In the genomic region with DNA sequence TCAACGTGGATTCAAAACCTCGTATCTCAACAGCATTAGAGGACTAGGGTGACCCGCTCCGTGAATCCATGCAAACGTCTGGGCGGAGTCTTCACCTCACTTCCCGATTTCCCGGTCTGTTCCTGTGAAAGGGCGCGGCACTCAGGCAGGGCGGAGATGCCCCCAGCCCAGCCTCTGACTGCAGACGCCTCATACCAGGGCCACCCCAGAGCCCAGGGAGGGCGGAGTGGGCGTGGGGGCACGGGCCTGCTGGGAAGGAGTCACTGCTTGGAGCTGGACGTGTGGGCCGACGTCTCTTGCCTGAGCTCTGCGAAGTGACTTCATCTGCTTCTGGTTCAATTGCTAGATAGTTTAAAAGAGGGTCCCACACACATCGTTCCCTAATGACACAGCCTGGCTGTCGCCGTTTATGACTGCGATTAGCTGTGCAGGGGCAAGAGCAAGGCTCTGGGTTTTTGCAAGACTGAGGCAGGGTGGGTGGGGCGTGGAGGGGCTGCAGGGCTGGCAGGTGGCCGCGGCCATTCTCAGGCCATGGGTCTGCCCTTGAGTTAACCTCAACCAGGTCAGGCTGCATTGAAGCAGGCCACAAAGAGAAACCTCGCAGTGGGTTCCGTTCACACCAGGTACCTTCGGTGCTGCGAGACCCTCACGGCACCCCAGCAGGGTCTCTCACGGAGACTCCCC, we compare ENCODE assay signal across 21 cellular contexts. TPM values are rescaled to one million over a fixed set of nuclear protein-coding genes. Genes with fewer than 3 reads are reported as not detected.
"Had no signal": no experiment of that assay in that cellular context is flagged by ENCODE, and none has a peak within 500 bp of the region (broad histone marks: within the 10 kb centered on the region; RNA-seq: fewer than 3 reads in every experiment).

No MANE protein-coding gene starts in this region.

- H3K79me2 ChIP-seq: parathyroid adenoma had no signal

- H3K27ac ChIP-seq: esophagus squamous epithelium, parathyroid adenoma, thyroid gland had no signal

- H2AFZ ChIP-seq: parathyroid adenoma had no signal

- ATAC-seq: effector memory CD8-positive, alpha-beta T cell; left lobe of liver; natural killer cell treated with Interleukin-12 subunit alpha and Interleukin-12 subunit beta and Interleukin-15 and Interleukin-18, amount 100 ng/mL, for 72 hours; stimulated activated memory B cell treated with anti-CD40 and anti-IgM and Interleukin-4, amounts not matched to agents 10 μg/mL and 1 μg/mL and 100 μg/mL, for 72 hours; stimulated activated naive CD8-positive, alpha-beta T cell treated with anti-CD3 and anti-CD28 coated beads, Interleukin-15, Interleukin-2, amounts not matched to agents 100 U/mL and 50 U/mL, for 24 hours had no signal

- H3K36me3 ChIP-seq: esophagus squamous epithelium, thyroid gland had no signal

- DNase-seq: cortex of kidney; effector memory CD8-positive, alpha-beta T cell; erythroblast; esophagus squamous epithelium; hypothalamus; immature natural killer cell; islet precursor cell; naive B cell; stimulated activated CD4-positive, alpha-beta T cell treated with anti-CD3 and anti-CD28 coated beads, Interleukin-2, amount 100 ng/mL, for 24 hours; stimulated activated CD4-positive, alpha-beta T cell treated with anti-CD3 and anti-CD28 coated beads, Interleukin-4, amount 100 ng/mL, for 4 hours; stimulated activated naive CD8-positive, alpha-beta T cell treated with anti-CD3 and anti-CD28 coated beads, Interleukin-15, Interleukin-2, amounts not matched to agents 100 U/mL and 50 U/mL, for 24 hours; thyroid gland had no signal

- H3K9ac ChIP-seq: parathyroid adenoma had no signal

- H3K27me3 ChIP-seq: thyroid gland had no signal

- H3K4me1 ChIP-seq: parathyroid adenoma had no signal

- H3K4me3 ChIP-seq: esophagus squamous epithelium, lung, thyroid gland had no signal

- H3K9me3 ChIP-seq: esophagus squamous epithelium, thyroid gland had no signal

- FAIRE-seq: endometrium, frontal cortex had no signal

RNA-seq across cellular contexts. Expression of gene SMOC2, which starts 15.0 kb away (rescaled TPM):
- total RNA-seq: dermis microvascular lymphatic vessel endothelial cell; mononuclear cell; natural killer cell treated with Interleukin-12 subunit alpha and Interleukin-12 subunit beta and Interleukin-15 and Interleukin-18, amount 100 ng/mL, for 72 hours had no signal
- polyA plus RNA-seq: immature natural killer cell had no signal
